ENCODE assay signal across 8 cellular contexts in genomic region chr11:1559103-1559951, GRCh38. TPM values are rescaled to one million over a fixed set of nuclear protein-coding genes. Genes with fewer than 3 reads are reported as not detected.
DNase-seq lines count a peak whose midpoint lies in the region; ATAC-seq and TF ChIP-seq lines count a peak whose summit lies in the region.

No MANE protein-coding gene starts in this region.

- DNase-seq in Daoy (ENCODE audit: low read depth) (peak; percentile 91), PC-3 (peak; percentile 92), fibroblast of gingiva (ENCODE audit: low read depth) (peak; percentile 95), A673 (ENCODE audit: low spot score) (no peak), cortex of kidney (lab: John Stamatoyannopoulos, UW) (no peak)
- DNase-seq in naive thymus-derived CD4-positive, alpha-beta T cell: no peak
- DNase-seq in effector memory CD4-positive, alpha-beta T cell: no peak
- no peak for DNase-seq in stimulated activated CD4-positive, alpha-beta T cell treated with anti-CD3 and anti-CD28 coated beads, Interleukin-2, amount 100 ng/mL, for 24 hours

- H3K27ac ChIP-seq in PC-3 (ENCODE audit: low read length) (peak overlapping the region; percentile 79), A673 (ENCODE audit: low read depth, low read length, poor library complexity, severe bottlenecking) (no peak overlapping the region)
- H3K27ac ChIP-seq in naive thymus-derived CD4-positive, alpha-beta T cell (ENCODE audit: low read depth, low read length): no peak overlapping the region
- no peak overlapping the region for H3K27ac ChIP-seq in effector memory CD4-positive, alpha-beta T cell (ENCODE audit: insufficient read depth, low read length, poor library complexity, severe bottlenecking)

- H3K4me1 ChIP-seq in PC-3 (ENCODE audit: insufficient read depth, low read length) (peaks cover 28% of the 10 kb centered on the region), A673 (ENCODE audit: insufficient read depth, low read length, poor library complexity, severe bottlenecking) (no peaks in the 10 kb centered on the region)
- no peaks in the 10 kb centered on the region for H3K4me1 ChIP-seq in naive thymus-derived CD4-positive, alpha-beta T cell (ENCODE audit: control insufficient read depth in 2 of 2, insufficient read depth in 2 of 2, low read length in 2 of 2)
- H3K4me1 ChIP-seq in effector memory CD4-positive, alpha-beta T cell (ENCODE audit: control insufficient read depth, insufficient read depth, low read length, poor library complexity, severe bottlenecking): no peaks in the 10 kb centered on the region

- H3K27me3 Mint-ChIP-seq in naive thymus-derived CD4-positive, alpha-beta T cell: no peaks in the 10 kb centered on the region

- no peaks in the 10 kb centered on the region for H3K36me3 ChIP-seq in PC-3 (ENCODE audit: low read depth, low read length)
- H3K36me3 ChIP-seq in naive thymus-derived CD4-positive, alpha-beta T cell (ENCODE audit: control insufficient read depth in 2 of 3, insufficient read depth in 3 of 3, low read length in 3 of 3): peaks cover 0 to 37% (median 0%) of the 10 kb centered on the region in 3 experiments
- peaks cover 3% of the 10 kb centered on the region for H3K36me3 ChIP-seq in effector memory CD4-positive, alpha-beta T cell (ENCODE audit: control insufficient read depth, insufficient read depth, low read length)
- no peaks in the 10 kb centered on the region for H3K36me3 ChIP-seq in A673 (ENCODE audit: insufficient read depth, low read length, poor library complexity, severe bottlenecking)

- CTCF ChIA-PET in PC-3 (lab: Charles Lee) (interaction anchor here (1.3 to 1.9 kb wide), 3 partner anchors 13 to 16 kb away, joined by 6 to 12 read pairs (median 8); no protein-coding TSS in a partner anchor), A673 (lab: Charles Lee) (interaction anchor here (1.2 kb wide), 1 partner anchor 13 kb away, joined by 4 read pairs; no protein-coding TSS in a partner anchor)
- CTCF ChIA-PET in naive thymus-derived CD4-positive, alpha-beta T cell (lab: Charles Lee): no interaction called here

- H3K9ac ChIP-seq in PC-3 (ENCODE audit: low read length): peak overlapping the region; percentile 56

- no peaks in the 10 kb centered on the region for H3F3A ChIP-seq in PC-3 (ENCODE audit: low read length, unreplicated experiment)

- BruUV-seq in PC-3 (replicated peaks; lab: Mats Ljungman, UMichigan) (no TSS peak), A673 (replicated peaks; lab: Mats Ljungman, UMichigan) (no TSS peak)

- H3K4me2 ChIP-seq in PC-3 (ENCODE audit: low read length): peak overlapping the region; percentile 89

- H3K4me3 ChIP-seq in PC-3 (ENCODE audit: low read length) (peak overlapping the region; percentile 63), A673 (ENCODE audit: low read depth, low read length, poor library complexity, severe bottlenecking) (no peak overlapping the region)
- H3K4me3 ChIP-seq in naive thymus-derived CD4-positive, alpha-beta T cell (ENCODE audit: low read length): no peak overlapping the region
- H3K4me3 ChIP-seq in effector memory CD4-positive, alpha-beta T cell (ENCODE audit: insufficient read depth, low read depth, low read length, poor library complexity, severe bottlenecking): no peak overlapping the region

- H3K4me1 Mint-ChIP-seq in naive thymus-derived CD4-positive, alpha-beta T cell: peaks cover 0 to 3% (median 0%) of the 10 kb centered on the region in 7 donors

- H3K36me3 Mint-ChIP-seq in naive thymus-derived CD4-positive, alpha-beta T cell: peaks cover 0 to 4% (median 0%) of the 10 kb centered on the region in 5 donors

- TF ChIP-seq CTCF in PC-3 (conservative IDR thresholded peaks at IDR 0.05; ENCODE audit: low read depth, low read length) (no peak), A673 (conservative IDR thresholded peaks at IDR 0.05; ENCODE audit: low read depth, low read length) (no peak)

- POLR2A ChIA-PET in PC-3 (lab: Charles Lee; ENCODE audit: unreplicated experiment): no interaction called here
- POLR2A ChIA-PET in naive thymus-derived CD4-positive, alpha-beta T cell (lab: Charles Lee): interaction anchor here (1.1 kb wide), 1 partner anchor 12 kb away, joined by 3 read pairs; no protein-coding TSS in a partner anchor
- POLR2A ChIA-PET in A673 (lab: Charles Lee; ENCODE audit: low non-redundant PET): no interaction called here

- intact Hi-C loops in PC-3 (cut with micrococcal nuclease): loop anchor here (2.0 kb wide), 1 partner anchor 15 kb away; no protein-coding TSS in a partner anchor
- intact Hi-C loops in naive thymus-derived CD4-positive, alpha-beta T cell (cut with micrococcal nuclease): no loop called here
- intact Hi-C loops in A673 (cut with micrococcal nuclease; ENCODE audit: unreplicated experiment): no loop called here

- H4K20me1 ChIP-seq in PC-3 (ENCODE audit: low read length): no peaks in the 10 kb centered on the region

- H3K9me2 ChIP-seq in PC-3 (replicated peaks; ENCODE audit: low read length): no peaks in the 10 kb centered on the region

- H3K9me3 ChIP-seq in PC-3 (ENCODE audit: low read length): no peaks in the 10 kb centered on the region
- H3K9me3 ChIP-seq in naive thymus-derived CD4-positive, alpha-beta T cell (ENCODE audit: control insufficient read depth in 2 of 3, low read length in 3 of 3): no peaks in the 10 kb centered on the region
- no peaks in the 10 kb centered on the region for H3K9me3 ChIP-seq in effector memory CD4-positive, alpha-beta T cell (ENCODE audit: control insufficient read depth, low read length)
- no peaks in the 10 kb centered on the region for H3K9me3 ChIP-seq in A673 (ENCODE audit: low read depth, low read length, poor library complexity, severe bottlenecking)

- H3K27ac Mint-ChIP-seq in naive thymus-derived CD4-positive, alpha-beta T cell: no peak overlapping the region

- no peak overlapping the region for H3K4me3 Mint-ChIP-seq in naive thymus-derived CD4-positive, alpha-beta T cell

- H3K9me3 Mint-ChIP-seq in naive thymus-derived CD4-positive, alpha-beta T cell: no peaks in the 10 kb centered on the region

- H3K79me2 ChIP-seq in PC-3 (ENCODE audit: low read length): no peaks in the 10 kb centered on the region

- peak overlapping the region; percentile 23; the same call in 1 of the 2 replicates for H2AFZ ChIP-seq in PC-3 (ENCODE audit: low read length)

- H3K27me3 ChIP-seq in PC-3 (ENCODE audit: low read length) (no peaks in the 10 kb centered on the region), A673 (replicated peaks; ENCODE audit: insufficient read depth, low read depth, low read length, poor library complexity) (no peaks in the 10 kb centered on the region)
- H3K27me3 ChIP-seq in naive thymus-derived CD4-positive, alpha-beta T cell (ENCODE audit: control insufficient read depth in 2 of 2, insufficient read depth in 2 of 2, low read length in 2 of 2): no peaks in the 10 kb centered on the region
- no peaks in the 10 kb centered on the region for H3K27me3 ChIP-seq in effector memory CD4-positive, alpha-beta T cell (replicated peaks; ENCODE audit: control insufficient read depth, insufficient read depth, low read length, poor library complexity, severe bottlenecking)

- peak; percentile 66 for ATAC-seq in PC-3
- peak; percentile 5 for ATAC-seq in naive thymus-derived CD4-positive, alpha-beta T cell

RNA-seq across cellular contexts. Expression of gene DUSP8, which starts 12.7 kb away (rescaled TPM):
- 0.69 and 1.2 TPM in 2 replicates for total RNA-seq in Daoy (2014; rRNA removed; shearing (Covaris generic))
- total RNA-seq in PC-3 (2014; rRNA removed) (2.4 and 2.6 TPM in 2 replicates), A673 (2021) (0.70 and 1.9 TPM in 2 replicates)
- 10 to 100 TPM in 2 of 5 experiments, 1 to 10 TPM in 2, under 1 TPM in 1; 0.41 to 79.3 (median 4.4) TPM for total RNA-seq in naive thymus-derived CD4-positive, alpha-beta T cell
- under 1 TPM; 0.22 to 0.35 TPM for polyA plus RNA-seq in naive thymus-derived CD4-positive, alpha-beta T cell

RNA-seq across cellular contexts. Expression of gene KRTAP5-1, which starts 25.8 kb away (rescaled TPM):
- not detected in 2 replicates for total RNA-seq in Daoy (2014; rRNA removed; shearing (Covaris generic))
- total RNA-seq in PC-3 (2014; rRNA removed) (not detected in 2 replicates), A673 (2021) (not detected in 2 replicates)
- not detected for total RNA-seq in naive thymus-derived CD4-positive, alpha-beta T cell
- not detected for polyA plus RNA-seq in naive thymus-derived CD4-positive, alpha-beta T cell

RNA-seq across cellular contexts. Expression of gene KRTAP5-2, which starts 38.8 kb away (rescaled TPM):
- not detected in 2 replicates for total RNA-seq in Daoy (2014; rRNA removed; shearing (Covaris generic))
- total RNA-seq in PC-3 (2014; rRNA removed): not detected in 2 replicates
- total RNA-seq in naive thymus-derived CD4-positive, alpha-beta T cell: not detected
- not detected for polyA plus RNA-seq in naive thymus-derived CD4-positive, alpha-beta T cell
- not detected in 2 replicates for total RNA-seq in A673 (2021)

RNA-seq across cellular contexts. Expression of gene KRTAP5-3, which starts 48.9 kb away (rescaled TPM):
- total RNA-seq in Daoy (2014; rRNA removed; shearing (Covaris generic)): not detected in 2 replicates
- total RNA-seq in PC-3 (2014; rRNA removed) (not detected in 2 replicates), A673 (2021) (not detected in 2 replicates)
- total RNA-seq in naive thymus-derived CD4-positive, alpha-beta T cell: not detected
- polyA plus RNA-seq in naive thymus-derived CD4-positive, alpha-beta T cell: not detected

Comparison
In these comparisons a context has a peak if more than half of its experiments do, and no peak if none do; other contexts are left out.
1. DNase-seq: peak in Daoy (single experiment), PC-3 (single experiment) and fibroblast of gingiva (single experiment); none in naive thymus-derived CD4-positive, alpha-beta T cell (0 of 9), effector memory CD4-positive, alpha-beta T cell (0 of 3), A673 (single experiment), stimulated activated CD4-positive, alpha-beta T cell treated with anti-CD3 and anti-CD28 coated beads, Interleukin-2, amount 100 ng/mL, for 24 hours (0 of 2) and cortex of kidney (single experiment).